Comparison of ENCODE assay signal across 16 cellular contexts in genomic region chr6:105787747-105788146, GRCh38.
"Had no signal": no experiment of that assay in that cellular context is flagged by ENCODE, and none has a peak within 500 bp of the region (broad histone marks: within the 10 kb centered on the region; RNA-seq: fewer than 3 reads in every experiment).

No MANE protein-coding gene starts in this region.

- H3K27me3 ChIP-seq: upper lobe of right lung had no signal

- ATAC-seq: left ventricle myocardium superior, psoas muscle, right cardiac atrium, upper lobe of right lung had no signal

- H3K36me3 ChIP-seq: cardiac muscle cell, upper lobe of right lung, WERI-Rb-1 had no signal

- H3K27ac Mint-ChIP-seq: activated naive CD8-positive, alpha-beta T cell treated with anti-CD3 and anti-CD28 coated beads for 36 hours; dendritic cell treated with granulocyte-macrophage colony-stimulating factor and Interleukin-4, amounts not matched to agents 40 ng/mL and 50 ng/mL, for 4 days; naive B cell; stimulated activated naive CD8-positive, alpha-beta T cell treated with anti-CD3 and anti-CD28 coated beads, Interleukin-15, amount 100 ng/mL, for 72 hours had no signal

- H3K36me3 Mint-ChIP-seq: naive B cell had no signal

- DNase-seq: activated CD8-positive, alpha-beta memory T cell treated with anti-CD3 and anti-CD28 coated beads for 24 hours; activated naive CD4-positive, alpha-beta T cell; amniotic stem cell; effector CD8-positive, alpha-beta T cell; kidney glomerular epithelial cell; left ventricle myocardium superior; naive B cell; psoas muscle; right cardiac atrium; upper lobe of right lung; WERI-Rb-1 had no signal

- H3K9me3 ChIP-seq: psoas muscle, upper lobe of right lung had no signal

- H3K4me1 ChIP-seq: psoas muscle had no signal

- H3K27ac ChIP-seq: cardiac muscle cell, psoas muscle, SK-N-MC, upper lobe of right lung, WERI-Rb-1 had no signal

- H3K4me3 Mint-ChIP-seq: activated naive CD8-positive, alpha-beta T cell treated with anti-CD3 and anti-CD28 coated beads for 36 hours; dendritic cell treated with granulocyte-macrophage colony-stimulating factor and Interleukin-4, amounts not matched to agents 40 ng/mL and 50 ng/mL, for 4 days; naive B cell; stimulated activated naive CD8-positive, alpha-beta T cell treated with anti-CD3 and anti-CD28 coated beads, Interleukin-15, amount 100 ng/mL, for 72 hours had no signal

- H3K4me3 ChIP-seq: cardiac muscle cell, psoas muscle, SK-N-MC, upper lobe of right lung had no signal

- H3K27me3 Mint-ChIP-seq: dendritic cell treated with granulocyte-macrophage colony-stimulating factor and Interleukin-4, amounts not matched to agents 40 ng/mL and 50 ng/mL, for 4 days; naive B cell had no signal

- H3K9me3 Mint-ChIP-seq: activated naive CD8-positive, alpha-beta T cell treated with anti-CD3 and anti-CD28 coated beads for 36 hours; dendritic cell treated with granulocyte-macrophage colony-stimulating factor and Interleukin-4, amounts not matched to agents 40 ng/mL and 50 ng/mL, for 4 days; naive B cell had no signal
